13 cellular contexts compared by ENCODE assay signal in the genomic region with DNA sequence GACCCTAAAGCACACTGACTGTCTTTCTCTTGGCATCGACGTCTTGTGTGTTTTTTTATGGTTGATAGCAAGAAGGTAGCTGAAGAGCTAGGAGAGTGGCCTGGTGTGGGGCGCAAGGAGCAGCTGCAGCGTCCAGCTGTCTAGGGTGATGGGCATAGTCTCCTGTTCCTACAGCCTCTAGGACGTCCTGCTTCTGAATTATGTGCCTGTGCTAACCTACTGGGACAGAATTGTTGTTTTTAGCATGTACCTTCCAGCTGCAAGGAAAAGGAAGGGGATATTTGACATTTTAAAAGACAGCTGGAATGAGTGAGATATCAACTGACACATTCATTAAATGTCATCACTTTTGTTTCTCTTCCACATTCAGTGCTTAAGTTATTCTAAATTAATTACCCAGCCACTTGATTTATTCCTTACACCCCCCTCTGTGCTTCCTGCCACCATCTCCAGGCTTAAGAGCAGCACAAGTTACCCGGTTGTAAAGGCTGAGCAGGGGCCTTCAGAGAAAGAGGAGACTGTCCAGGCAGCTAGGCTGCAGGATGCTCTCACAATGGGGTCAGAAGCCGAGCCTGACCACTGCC.
DNase-seq lines count a peak whose midpoint lies in the region; ATAC-seq, FAIRE-seq and TF ChIP-seq lines count a peak whose summit lies in the region.
"Had no signal": no experiment of that assay in that cellular context is flagged by ENCODE, and none has a peak within 500 bp of the region (broad histone marks: within the 10 kb centered on the region; RNA-seq: fewer than 3 reads in every experiment).

No MANE protein-coding gene starts in this region.

- no peak for FAIRE-seq in H1 (lab: Jason Lieb, UNC)
- FAIRE-seq: A549 had no signal

- H4K8ac ChIP-seq in H1 (ENCODE audit: extremely low read depth, insufficient read depth, low read length), result no peak overlapping the region

- no peak overlapping the region for H2BK120ac ChIP-seq in H1 (replicated peaks; ENCODE audit: low read depth, low read length)

- no peak for TF ChIP-seq RAD21 in H1 (IDR thresholded peaks at IDR 0.05 in 1 of 2, conservative IDR thresholded peaks at IDR 0.05 in 1 of 2; ENCODE audit: low read depth in 2 of 2, low read length in 2 of 2)

- H3K23me2 ChIP-seq in H1 (ENCODE audit: low read depth, low read length), result peaks cover 4% of the 10 kb centered on the region; the same call in 1 of the 2 replicates

- H3K9ac ChIP-seq in H1 (replicated peaks in 1 of 4; ENCODE audit: extremely low read depth in 1 of 4, low read depth in 3 of 4, low read length in 3 of 4) (no peak overlapping the region), stomach smooth muscle (ENCODE audit: low read length in 2 of 2) (peak overlapping the region in 1 of 2 donors; percentile 29)

- no peaks in the 10 kb centered on the region for H4K20me1 ChIP-seq in H1 (replicated peaks in 1 of 2; ENCODE audit: control insufficient read depth in 1 of 2, insufficient read depth in 2 of 2, low read length in 2 of 2)

- no peaks in the 10 kb centered on the region for H3K36me3 ChIP-seq in left ventricle myocardium inferior
- H3K36me3 ChIP-seq in H1 (ENCODE audit: control insufficient read depth in 2 of 4, insufficient read depth in 4 of 4, low read length in 3 of 4), result peaks cover 0 to 4% (median 0%) of the 10 kb centered on the region in 4 experiments; a peak in 1 of 8 replicates
- H3K36me3 ChIP-seq in stomach smooth muscle (ENCODE audit: control insufficient read depth in 2 of 2, insufficient read depth in 2 of 2, low read length in 2 of 2), result no peaks in the 10 kb centered on the region
- no peaks in the 10 kb centered on the region for H3K36me3 ChIP-seq in Peyer's patch
- H3K36me3 ChIP-seq: SJSA1 had no signal

- peak overlapping the region; percentile 82; the same call in 1 of the 2 replicates for H2BK12ac ChIP-seq in H1 (ENCODE audit: low read depth, low read length)

- H2AFZ ChIP-seq in H1 (ENCODE audit: low read length), result no peak overlapping the region

- TF ChIP-seq CTCF in left ventricle myocardium inferior (IDR thresholded peaks at IDR 0.05; ENCODE audit: borderline replicate concordance), result no peak
- no peak for TF ChIP-seq CTCF in H1 (IDR thresholded peaks at IDR 0.05; ENCODE audit: control extremely low read depth in 1 of 3, insufficient read depth in 1 of 3, low read depth in 1 of 3, low read length in 3 of 3)
- no peak for TF ChIP-seq CTCF in nephron (IDR thresholded peaks at IDR 0.05; ENCODE audit: unreplicated experiment in 3 of 3)
- TF ChIP-seq CTCF in Peyer's patch (IDR thresholded peaks at IDR 0.05), result no peak

- H3K56ac ChIP-seq in H1 (replicated peaks; ENCODE audit: insufficient read length, low read depth, low read length), result no peak overlapping the region

- H3K4me3 ChIP-seq in left ventricle myocardium inferior, result peak overlapping the region; percentile 1
- no peak overlapping the region for H3K4me3 ChIP-seq in H1 (ENCODE audit: extremely low read depth in 1 of 4, insufficient read depth in 2 of 4, low read depth in 3 of 4, low read length in 4 of 4)
- peak overlapping the region; percentile 10 to 29 for H3K4me3 ChIP-seq in stomach smooth muscle (ENCODE audit: low read length in 2 of 2)
- no peak overlapping the region for H3K4me3 ChIP-seq in Peyer's patch
- H3K4me3 ChIP-seq: A549, SJSA1 had no signal

- peaks cover 47% of the 10 kb centered on the region for H3K4me1 Mint-ChIP-seq in nephron
- peaks cover 1% of the 10 kb centered on the region for H3K4me1 Mint-ChIP-seq in activated CD4-positive, alpha-beta memory T cell treated with anti-CD3 and anti-CD28 coated beads, Interleukin-2, amount 10 ng/mL, durations not matched to agents 7 days and 5 days

- POLR2A ChIA-PET in H1 (lab: Charles Lee; ENCODE audit: partially characterized antibody), result interaction anchor here (2.2 to 5.9 kb wide), 2 partner anchors 9 to 46 kb away, joined by 5 to 47 read pairs; no protein-coding TSS in a partner anchor
- POLR2A ChIA-PET in activated CD4-positive, alpha-beta memory T cell treated with anti-CD3 and anti-CD28 coated beads, Interleukin-2, amount 10 ng/mL, durations not matched to agents 7 days and 5 days (lab: Charles Lee), result no interaction called here

- DNase-seq in left ventricle myocardium inferior (no peak), Right ventricle myocardium inferior (ENCODE audit: missing footprints) (no peak), H1 (ENCODE audit: low read depth in 1 of 2, low spot score in 2 of 2) (no peak), Peyer's patch (no peak), NCI-H526 treated with DMSO at 0.1 percent for 48 hours (lab: John Stamatoyannopoulos, UW) (no peak)
- no peak for DNase-seq in activated CD4-positive, alpha-beta memory T cell treated with anti-CD3 and anti-CD28 coated beads, Interleukin-2, amount 10 ng/mL, durations not matched to agents 7 days and 5 days
- DNase-seq: EL, NCI-H1092, NCI-H510A treated with DMSO at 0.1 percent for 48 hours had no signal

- no peak overlapping the region for H3K4me2 ChIP-seq in H1 (ENCODE audit: insufficient read depth in 1 of 2, low read depth in 2 of 2, low read length in 2 of 2)
- H3K4me2 ChIP-seq: A549 had no signal

- peak overlapping the region; percentile 13 for H4K91ac ChIP-seq in H1 (replicated peaks; ENCODE audit: insufficient read length, low read length)

- peak overlapping the region; percentile 88; the same call in 1 of the 2 replicates for H2BK20ac ChIP-seq in H1 (ENCODE audit: low read length)

- 87% methylated on average over 7 of the region's 7 CpGs; no CpG with 5 or more reads in 1 of the 2 experiments for WGBS in H1 (ENCODE audit: extremely low coverage in 1 of 2, insufficient coverage in 1 of 2, insufficient read length in 1 of 2, insufficient replicate concordance in 2 of 2, low coverage in 1 of 2, low lambda C conversion rate in 2 of 2, missing lambda C conversion rate in 1 of 2), 2 experiments

- H3K9me3 Mint-ChIP-seq in nephron, result peaks cover 3% of the 10 kb centered on the region
- no peaks in the 10 kb centered on the region for H3K9me3 Mint-ChIP-seq in activated CD4-positive, alpha-beta memory T cell treated with anti-CD3 and anti-CD28 coated beads, Interleukin-2, amount 10 ng/mL, durations not matched to agents 7 days and 5 days

- H3K4ac ChIP-seq in H1 (replicated peaks; ENCODE audit: insufficient read length, low read depth, low read length), result no peak overlapping the region

- peaks cover 9% of the 10 kb centered on the region for H3K27me3 Mint-ChIP-seq in nephron (ENCODE audit: low read depth)
- peaks cover 11% of the 10 kb centered on the region for H3K27me3 Mint-ChIP-seq in activated CD4-positive, alpha-beta memory T cell treated with anti-CD3 and anti-CD28 coated beads, Interleukin-2, amount 10 ng/mL, durations not matched to agents 7 days and 5 days

- H3K4me3 Mint-ChIP-seq in nephron, result no peak overlapping the region
- no peak overlapping the region for H3K4me3 Mint-ChIP-seq in activated CD4-positive, alpha-beta memory T cell treated with anti-CD3 and anti-CD28 coated beads, Interleukin-2, amount 10 ng/mL, durations not matched to agents 7 days and 5 days

- intact Hi-C loops in left ventricle myocardium inferior (cut with micrococcal nuclease) (loop anchor here (2.0 kb wide), 1 partner anchor 55 kb away; no protein-coding TSS in a partner anchor), Right ventricle myocardium inferior (cut with DNase I) (no loop called here)

- no peaks in the 10 kb centered on the region for H3K9me3 ChIP-seq in left ventricle myocardium inferior (replicated peaks)
- H3K9me3 ChIP-seq in H1 (ENCODE audit: insufficient read depth in 2 of 2, low read depth in 1 of 2, low read length in 1 of 2), result no peaks in the 10 kb centered on the region
- no peaks in the 10 kb centered on the region for H3K9me3 ChIP-seq in stomach smooth muscle (ENCODE audit: control insufficient read depth in 2 of 2, low read length in 2 of 2)
- H3K9me3 ChIP-seq in Peyer's patch, result no peaks in the 10 kb centered on the region
- H3K9me3 ChIP-seq: A549, SJSA1 had no signal

- no peak overlapping the region for H4K5ac ChIP-seq in H1 (ENCODE audit: insufficient read length, low read depth, low read length)

- H3K27ac ChIP-seq in left ventricle myocardium inferior (replicated peaks) (peak overlapping the region; percentile 27), H1 (ENCODE audit: low read depth, low read length) (no peak overlapping the region), stomach smooth muscle (ENCODE audit: low read length) (peak overlapping the region; percentile 18), Peyer's patch (no peak overlapping the region)
- H3K27ac ChIP-seq: A549, SJSA1 had no signal

- H3K79me2 ChIP-seq in H1 (ENCODE audit: control insufficient read depth in 1 of 2, insufficient read depth in 2 of 2, low read length in 2 of 2), result no peaks in the 10 kb centered on the region

- H3K23ac ChIP-seq in H1 (ENCODE audit: insufficient read length), result no peak overlapping the region

- H3K18ac ChIP-seq in H1 (ENCODE audit: extremely low read depth, low read length), result peak overlapping the region; percentile 81; the same call in 1 of the 2 replicates

- CTCF ChIA-PET in H1 (lab: Charles Lee; ENCODE audit: partially characterized antibody), result interaction anchor here (0.8 to 2.3 kb wide), 8 partner anchors 11 to 201 kb away, joined by 3 to 8 read pairs (median 4); partner anchors contain the start of gene OLFML3
- CTCF ChIA-PET in activated CD4-positive, alpha-beta memory T cell treated with anti-CD3 and anti-CD28 coated beads, Interleukin-2, amount 10 ng/mL, durations not matched to agents 7 days and 5 days (lab: Charles Lee), result no interaction called here

- no peak overlapping the region for H3K14ac ChIP-seq in H1 (ENCODE audit: insufficient read length)

- H3K79me1 ChIP-seq in H1 (ENCODE audit: low read depth, low read length), result no peaks in the 10 kb centered on the region

- H2BK5ac ChIP-seq in H1 (ENCODE audit: low read depth, low read length), result no peak overlapping the region

- TF ChIP-seq POLR2A in H1 (IDR thresholded peaks at IDR 0.05; ENCODE audit: control extremely low read depth in 1 of 2, low read depth in 2 of 2, low read length in 2 of 2) (no peak), Peyer's patch (IDR thresholded peaks at IDR 0.05) (no peak)

- H3K27me3 ChIP-seq in left ventricle myocardium inferior (ENCODE audit: low read depth) (peaks cover 13% of the 10 kb centered on the region), H1 (replicated peaks in 1 of 4; ENCODE audit: control insufficient read depth in 3 of 4, extremely low read depth in 1 of 4, insufficient read depth in 3 of 4, low read length in 3 of 4) (no peaks in the 10 kb centered on the region; a peak in 1 of 7 replicates), stomach smooth muscle (ENCODE audit: control insufficient read depth in 1 of 2, insufficient read depth in 2 of 2, low read length in 2 of 2) (no peaks in the 10 kb centered on the region), Peyer's patch (no peaks in the 10 kb centered on the region)

- peak overlapping the region; percentile 17; the same call in 1 of the 2 replicates for H2AK5ac ChIP-seq in H1 (ENCODE audit: low read depth, low read length)

- peaks cover 20% of the 10 kb centered on the region for H3K4me1 ChIP-seq in left ventricle myocardium inferior
- H3K4me1 ChIP-seq in H1 (replicated peaks in 1 of 4; ENCODE audit: control insufficient read depth in 3 of 4, insufficient read depth in 4 of 4, low read length in 3 of 4), result peaks cover 10 to 28% (median 20%) of the 10 kb centered on the region in 4 experiments
- H3K4me1 ChIP-seq in stomach smooth muscle (ENCODE audit: control insufficient read depth, insufficient read depth, low read length), result peaks cover 20% of the 10 kb centered on the region
- H3K4me1 ChIP-seq in Peyer's patch, result no peaks in the 10 kb centered on the region
- H3K4me1 ChIP-seq: A549, SJSA1 had no signal

- ATAC-seq in Right ventricle myocardium inferior, result no peak
- ATAC-seq: A549 had no signal

- H3K36me3 Mint-ChIP-seq in nephron (ENCODE audit: low read depth), result no peaks in the 10 kb centered on the region
- H3K36me3 Mint-ChIP-seq in activated CD4-positive, alpha-beta memory T cell treated with anti-CD3 and anti-CD28 coated beads, Interleukin-2, amount 10 ng/mL, durations not matched to agents 7 days and 5 days (ENCODE audit: low read depth), result no peaks in the 10 kb centered on the region

- H2BK15ac ChIP-seq in H1 (ENCODE audit: low read length), result peak overlapping the region; percentile 55; the same call in 1 of the 2 replicates

- peak overlapping the region; percentile 51 to 75 (median 74) for H3K27ac Mint-ChIP-seq in nephron
- no peak overlapping the region for H3K27ac Mint-ChIP-seq in activated CD4-positive, alpha-beta memory T cell treated with anti-CD3 and anti-CD28 coated beads, Interleukin-2, amount 10 ng/mL, durations not matched to agents 7 days and 5 days

- TF ChIP-seq EP300 in H1 (IDR thresholded peaks at IDR 0.05; ENCODE audit: borderline replicate concordance in 1 of 2, low read depth in 2 of 2, low read length in 2 of 2), result no peak

Comparison
In these comparisons a context has a peak if more than half of its experiments do, and no peak if none do; other contexts are left out.
1. H3K27ac ChIP-seq: peak in left ventricle myocardium inferior (single experiment) and stomach smooth muscle (single experiment); none in H1 (single experiment) and Peyer's patch (0 of 4).
2. H3K4me3 ChIP-seq: peak in left ventricle myocardium inferior (single experiment) and stomach smooth muscle (2 of 2); none in H1 (0 of 4) and Peyer's patch (0 of 4).